1 cellular context compared by ENCODE assay signal in genomic region chr10:17229967-17230682, GRCh38.
TF ChIP-seq lines count a peak whose summit lies in the region.

No MANE protein-coding gene starts in this region.

TF ChIP-seq in GM12878, 131 proteins besides CTCF, POLR2A, EP300 and RAD21 (continued from another document):
- TF ChIP-seq ETV6 (conservative IDR thresholded peaks at IDR 0.05 in 1 of 2, IDR thresholded peaks at IDR 0.05 in 1 of 2; ENCODE audit: borderline replicate concordance in 1 of 2, low read depth in 1 of 2) (0 out of 4 replicates have a peak, but pooled peaks of 1 of the 2 experiments have one; percentile 18), ZNF687 (IDR thresholded peaks at IDR 0.05) (0 out of 2 replicates have a peak, but pooled peaks have one; percentile 7), DPF2 (IDR thresholded peaks at IDR 0.05) (peak; percentile 41), ZNF217 (IDR thresholded peaks at IDR 0.05) (peak; percentile 83; the same call in 1 of the 2 replicates), YBX1 (IDR thresholded peaks at IDR 0.05) (no peak), KLF5 (IDR thresholded peaks at IDR 0.05; ENCODE audit: partially characterized antibody) (no peak), SPI1 (IDR thresholded peaks at IDR 0.05; ENCODE audit: borderline replicate concordance, insufficient read depth, low read depth, low read length) (peak; percentile 51; the same call in 1 of the 2 replicates), HDGF (IDR thresholded peaks at IDR 0.05) (peak; percentile 65; the same call in 1 of the 2 replicates), SMAD1 (IDR thresholded peaks at IDR 0.05; ENCODE audit: low read depth, partially characterized antibody) (peak; percentile 98), REST (IDR thresholded peaks at IDR 0.05; ENCODE audit: low read depth, low read length) (no peak), TBL1XR1 (IDR thresholded peaks at IDR 0.05; ENCODE audit: low read depth, low read length) (peak; percentile 11; the same call in 1 of the 2 replicates), IKZF1 (conservative IDR thresholded peaks at IDR 0.05) (peak; percentile 70; the same call in 1 of the 2 replicates), SMARCA5 (IDR thresholded peaks at IDR 0.05) (peak; percentile 31), MAX (IDR thresholded peaks at IDR 0.05; ENCODE audit: low read depth, low read length) (0 out of 2 replicates have a peak, but pooled peaks have one; percentile 35), NR2F1 (conservative IDR thresholded peaks at IDR 0.05) (0 out of 2 replicates have a peak, but pooled peaks have one; percentile 11), TCF12 (IDR thresholded peaks at IDR 0.05; ENCODE audit: low read depth, low read length) (peak; percentile 70; the same call in 1 of the 2 replicates), POLR2AphosphoS5 (IDR thresholded peaks at IDR 0.05; ENCODE audit: low read length) (0 out of 2 replicates have a peak, but pooled peaks have one; percentile 76), SUZ12 (IDR thresholded peaks at IDR 0.05; ENCODE audit: unreplicated experiment) (no peak), ZZZ3 (IDR thresholded peaks at IDR 0.05; ENCODE audit: control insufficient read depth, insufficient read length, low read depth) (no peak)
